ENCODE assay signal across 8 cellular contexts in genomic region chr2:233418761-233419625, GRCh38.
DNase-seq lines count a peak whose midpoint lies in the region; ATAC-seq and TF ChIP-seq lines count a peak whose summit lies in the region.

No MANE protein-coding gene starts in this region.

- peaks cover 97% of the 10 kb centered on the region for H3K4me1 Mint-ChIP-seq in activated CD4-positive, alpha-beta T cell treated with anti-CD3 and anti-CD28 coated beads for 36 hours
- H3K4me1 Mint-ChIP-seq in stimulated activated naive B cell treated with anti-CD40 and anti-IgM and Interleukin-4, amounts not matched to agents 10 μg/mL and 1 μg/mL and 100 μg/mL, for 72 hours = peaks cover 82 to 100% of the 10 kb centered on the region in 2 donors

- no peak overlapping the region for H2AFZ ChIP-seq in IMR-90 (replicated peaks; ENCODE audit: low read length, poor library complexity)

- H4K20me1 ChIP-seq in IMR-90 (ENCODE audit: insufficient read depth, low read length) = no peaks in the 10 kb centered on the region

- peak overlapping the region; percentile 83 for H2BK20ac ChIP-seq in IMR-90 (ENCODE audit: low read depth, low read length)

- H3K36me3 Mint-ChIP-seq in activated CD4-positive, alpha-beta T cell treated with anti-CD3 and anti-CD28 coated beads for 36 hours (ENCODE audit: low read depth) = peaks cover 20% of the 10 kb centered on the region
- H3K36me3 Mint-ChIP-seq in stimulated activated naive B cell treated with anti-CD40 and anti-IgM and Interleukin-4, amounts not matched to agents 10 μg/mL and 1 μg/mL and 100 μg/mL, for 72 hours = peaks cover 54 to 78% of the 10 kb centered on the region in 2 donors

- peak overlapping the region; percentile 87; the same call in 1 of the 2 replicates for H3K23ac ChIP-seq in IMR-90 (ENCODE audit: low read depth, low read length)

- peaks cover 31% of the 10 kb centered on the region for H3K4me1 ChIP-seq in IMR-90 (ENCODE audit: control insufficient read depth, insufficient read depth, low read length)
- H3K4me1 ChIP-seq in heart right ventricle = peaks cover 11 to 86% (median 74%) of the 10 kb centered on the region in 9 donors

- no peaks in the 10 kb centered on the region for H3K27me3 Mint-ChIP-seq in activated CD4-positive, alpha-beta T cell treated with anti-CD3 and anti-CD28 coated beads for 36 hours
- no peaks in the 10 kb centered on the region for H3K27me3 Mint-ChIP-seq in stimulated activated naive B cell treated with anti-CD40 and anti-IgM and Interleukin-4, amounts not matched to agents 10 μg/mL and 1 μg/mL and 100 μg/mL, for 72 hours

- H3K27ac ChIP-seq in IMR-90 (ENCODE audit: insufficient read depth, low read length) (no peak overlapping the region), heart right ventricle (peak overlapping the region; percentile 72 to 94 (median 90))

- H4K8ac ChIP-seq in IMR-90 (ENCODE audit: low read depth in 2 of 2, low read length in 2 of 2) = peak overlapping the region; percentile 5 to 67; a peak in 3 of 4 replicates

- H3K56ac ChIP-seq in IMR-90 (ENCODE audit: extremely low read depth, insufficient read depth, low read length) = no peak overlapping the region

- peak overlapping the region; percentile 63 for H3K4me3 Mint-ChIP-seq in activated CD4-positive, alpha-beta T cell treated with anti-CD3 and anti-CD28 coated beads for 36 hours
- H3K4me3 Mint-ChIP-seq in stimulated activated naive B cell treated with anti-CD40 and anti-IgM and Interleukin-4, amounts not matched to agents 10 μg/mL and 1 μg/mL and 100 μg/mL, for 72 hours = peak overlapping the region; percentile 74 to 82

- H3K4ac ChIP-seq in IMR-90 (ENCODE audit: low read depth, low read length) = peak overlapping the region; percentile 92

- H3K79me1 ChIP-seq in IMR-90 (ENCODE audit: low read depth in 1 of 2, low read length in 2 of 2) = peaks cover 26 to 80% of the 10 kb centered on the region in 2 experiments; a peak in 3 of 4 replicates

- peak; percentile 72 for DNase-seq in activated CD4-positive, alpha-beta T cell treated with anti-CD3 and anti-CD28 coated beads for 36 hours
- no peak for DNase-seq in activated CD4-positive, alpha-beta T cell treated with anti-CD3 and anti-CD28 coated beads for 1 hour
- DNase-seq in IMR-90 (peak; percentile 57), heart right ventricle (peak; percentile 61 to 86), NK-92 (lab: John Stamatoyannopoulos, UW; ENCODE audit: unreplicated experiment) (no peak), NCI-H526 treated with DMSO at 0.1 percent for 48 hours (lab: John Stamatoyannopoulos, UW) (no peak)
- DNase-seq in activated CD8-positive, alpha-beta memory T cell treated with anti-CD3 and anti-CD28 coated beads, Interleukin-2, amount 50 U/mL, for 48 hours = peak; percentile 71
- DNase-seq in stimulated activated naive B cell treated with anti-CD40 and anti-IgM and Interleukin-4, amounts not matched to agents 10 μg/mL and 1 μg/mL and 100 μg/mL, for 72 hours = peak; percentile 76

- H3K36me3 ChIP-seq in IMR-90 (ENCODE audit: control insufficient read depth, insufficient read depth, low read length) = 0 out of 2 replicates have a peak, but pooled peaks cover 2% of the 10 kb centered on the region
- peaks cover 0 to 6% (median 0%) of the 10 kb centered on the region in 9 donors for H3K36me3 ChIP-seq in heart right ventricle

- H3K9ac ChIP-seq in IMR-90 (ENCODE audit: low read depth, low read length) = no peak overlapping the region

- peak overlapping the region; percentile 62 for H4K5ac ChIP-seq in IMR-90 (ENCODE audit: low read depth, low read length)

- BruUV-seq in IMR-90 (replicated peaks; lab: Mats Ljungman, UMichigan) = no TSS peak

- dilution Hi-C loops in IMR-90 (cut with HindIII; ENCODE audit: low sequenced_read_pairs, unreplicated experiment) = no loop called here

- H3K4me3 ChIP-seq in IMR-90 (ENCODE audit: insufficient read depth, low read depth, low read length) (no peak overlapping the region), heart right ventricle (peak overlapping the region in 9 of 10 donors; percentile 18 to 59 (median 57))

- H3K9me1 ChIP-seq in IMR-90 (ENCODE audit: insufficient read depth, low read length) = peaks cover 33% of the 10 kb centered on the region

- TF ChIP-seq RAD21 in IMR-90 (IDR thresholded peaks at IDR 0.05; ENCODE audit: low read length) = no peak

- H3K27ac Mint-ChIP-seq in activated CD4-positive, alpha-beta T cell treated with anti-CD3 and anti-CD28 coated beads for 36 hours = peak overlapping the region; percentile 81
- peak overlapping the region; percentile 93 for H3K27ac Mint-ChIP-seq in stimulated activated naive B cell treated with anti-CD40 and anti-IgM and Interleukin-4, amounts not matched to agents 10 μg/mL and 1 μg/mL and 100 μg/mL, for 72 hours

- H3K9me3 ChIP-seq in IMR-90 (ENCODE audit: control insufficient read depth, insufficient read depth, low read length) = no peaks in the 10 kb centered on the region
- H3K9me3 ChIP-seq in heart right ventricle = no peaks in the 10 kb centered on the region

- TF ChIP-seq CTCF in IMR-90 (conservative IDR thresholded peaks at IDR 0.05; ENCODE audit: low read depth, low read length) = no peak
- no peak for TF ChIP-seq CTCF in heart right ventricle (IDR thresholded peaks at IDR 0.05)

- H2BK5ac ChIP-seq in IMR-90 (ENCODE audit: low read depth, low read length, poor library complexity, severe bottlenecking) = peak overlapping the region; percentile 70

- H3K9me3 Mint-ChIP-seq in activated CD4-positive, alpha-beta T cell treated with anti-CD3 and anti-CD28 coated beads for 36 hours (ENCODE audit: low read depth) = no peaks in the 10 kb centered on the region
- no peaks in the 10 kb centered on the region for H3K9me3 Mint-ChIP-seq in stimulated activated naive B cell treated with anti-CD40 and anti-IgM and Interleukin-4, amounts not matched to agents 10 μg/mL and 1 μg/mL and 100 μg/mL, for 72 hours

- peak overlapping the region; percentile 74; the same call in 2 of the 3 replicates for H2BK15ac ChIP-seq in IMR-90 (ENCODE audit: low read depth, low read length)

- no peak for TF ChIP-seq POLR2A in IMR-90 (IDR thresholded peaks at IDR 0.05; ENCODE audit: low read depth, low read length)

- CTCF ChIA-PET in activated CD4-positive, alpha-beta T cell treated with anti-CD3 and anti-CD28 coated beads for 36 hours (lab: Charles Lee) = interaction anchor here (0.6 to 10.4 kb wide), 8 partner anchors 11 to 341 kb away, joined by 3 to 102 read pairs (median 3); no protein-coding TSS in a partner anchor
- CTCF ChIA-PET in IMR-90 (lab: Yijun Ruan, JAX) = no interaction called here

- H3K14ac ChIP-seq in IMR-90 (replicated peaks; ENCODE audit: low read depth, low read length) = peak overlapping the region; percentile 61

- peak overlapping the region; percentile 79 for H4K91ac ChIP-seq in IMR-90 (ENCODE audit: insufficient read depth, low read depth, low read length)

- peak; percentile 52 for ATAC-seq in activated CD4-positive, alpha-beta T cell treated with anti-CD3 and anti-CD28 coated beads for 36 hours
- ATAC-seq in IMR-90 (ENCODE audit: low read depth) = no peak
- peak; percentile 82 to 91 (median 88) for ATAC-seq in heart right ventricle
- peak; percentile 80 to 86 for ATAC-seq in stimulated activated naive B cell treated with anti-CD40 and anti-IgM and Interleukin-4, amounts not matched to agents 10 μg/mL and 1 μg/mL and 100 μg/mL, for 72 hours (replicated peaks)

- in situ Hi-C loops in IMR-90 (cut with MboI; ENCODE audit: low sequenced_read_pairs) = no loop called here

- POLR2A ChIA-PET in activated CD4-positive, alpha-beta T cell treated with anti-CD3 and anti-CD28 coated beads for 36 hours (lab: Charles Lee) = interaction anchor here (0.8 kb wide), 1 partner anchor 9 kb away, joined by 3 read pairs; no protein-coding TSS in a partner anchor
- POLR2A ChIA-PET in IMR-90 (lab: Charles Lee; ENCODE audit: unreplicated experiment) = no interaction called here

- H3K4me2 ChIP-seq in IMR-90 (ENCODE audit: low read depth, low read length) = no peak overlapping the region

- H3K27me3 ChIP-seq in IMR-90 (ENCODE audit: control insufficient read depth, insufficient read depth, low read length) (no peaks in the 10 kb centered on the region), heart right ventricle (no peaks in the 10 kb centered on the region)

- H2BK120ac ChIP-seq in IMR-90 (ENCODE audit: low read depth, low read length) = peak overlapping the region; percentile 91

- intact Hi-C loops in activated CD4-positive, alpha-beta T cell treated with anti-CD3 and anti-CD28 coated beads for 36 hours (cut with DNase I, micrococcal nuclease) = loop anchor here in 1 of 2 experiments (5.0 to 10.0 kb wide), 3 partner anchors 152 to 876 kb away; partner anchors contain the start of gene HJURP
- intact Hi-C loops in IMR-90 (cut with micrococcal nuclease) (no loop called here), heart right ventricle (cut with DNase I) (loop anchor here in 1 of 10 donors (2.0 kb wide), 1 partner anchor 18 kb away; no protein-coding TSS in a partner anchor)

- WGBS in IMR-90 (ENCODE audit: extremely low coverage in 2 of 2, insufficient read length in 1 of 2), 2 experiments = 74% methylated on average over 9 of the region's 19 CpGs; no CpG with 5 or more reads in 1 of the 2 experiments
- 19 to 28% methylated on average over 19 of the region's 19 CpGs for WGBS in heart right ventricle, 2 donors

- H3K18ac ChIP-seq in IMR-90 (ENCODE audit: low read depth, low read length) = peak overlapping the region; percentile 83; the same call in 1 of the 2 replicates

- peak overlapping the region; percentile 65; the same call in 1 of the 2 replicates for H2AK5ac ChIP-seq in IMR-90 (ENCODE audit: low read depth, low read length)

- peak overlapping the region; percentile 82 for H2AK9ac ChIP-seq in IMR-90 (replicated peaks; ENCODE audit: low read depth, low read length, poor library complexity)

TF ChIP-seq in IMR-90, 13 proteins besides CTCF, POLR2A, EP300 and RAD21 (continues in another document):
- no peak for TF ChIP-seq MAFK (IDR thresholded peaks at IDR 0.05; ENCODE audit: low read depth, low read length)
- no peak for TF ChIP-seq MXI1 (IDR thresholded peaks at IDR 0.05; ENCODE audit: borderline replicate concordance, low read depth, low read length)
- no peak for TF ChIP-seq SMC3 (IDR thresholded peaks at IDR 0.05; ENCODE audit: low read depth, low read length)
- TF ChIP-seq FOS (IDR thresholded peaks at IDR 0.05; ENCODE audit: low read depth, low read length) = no peak
- TF ChIP-seq CHD1 (IDR thresholded peaks at IDR 0.05; ENCODE audit: low read depth, low read length) = no peak
- TF ChIP-seq MAZ (IDR thresholded peaks at IDR 0.05; ENCODE audit: borderline replicate concordance, low read depth, low read length) = no peak
- no peak for TF ChIP-seq CEBPB (IDR thresholded peaks at IDR 0.05; ENCODE audit: low read depth, low read length)

Comparison
In these comparisons a context has a peak if more than half of its experiments do, and no peak if none do; other contexts are left out.
1. DNase-seq: peak in activated CD4-positive, alpha-beta T cell treated with anti-CD3 and anti-CD28 coated beads for 36 hours (single experiment), IMR-90 (single experiment), activated CD8-positive, alpha-beta memory T cell treated with anti-CD3 and anti-CD28 coated beads, Interleukin-2, amount 50 U/mL, for 48 hours (single experiment), heart right ventricle (2 of 2) and stimulated activated naive B cell treated with anti-CD40 and anti-IgM and Interleukin-4, amounts not matched to agents 10 μg/mL and 1 μg/mL and 100 μg/mL, for 72 hours (single experiment); none in activated CD4-positive, alpha-beta T cell treated with anti-CD3 and anti-CD28 coated beads for 1 hour (single experiment), NK-92 (single experiment) and NCI-H526 treated with DMSO at 0.1 percent for 48 hours (single experiment).